Comparison of ENCODE assay signal across 27 cellular contexts in the genomic region with DNA sequence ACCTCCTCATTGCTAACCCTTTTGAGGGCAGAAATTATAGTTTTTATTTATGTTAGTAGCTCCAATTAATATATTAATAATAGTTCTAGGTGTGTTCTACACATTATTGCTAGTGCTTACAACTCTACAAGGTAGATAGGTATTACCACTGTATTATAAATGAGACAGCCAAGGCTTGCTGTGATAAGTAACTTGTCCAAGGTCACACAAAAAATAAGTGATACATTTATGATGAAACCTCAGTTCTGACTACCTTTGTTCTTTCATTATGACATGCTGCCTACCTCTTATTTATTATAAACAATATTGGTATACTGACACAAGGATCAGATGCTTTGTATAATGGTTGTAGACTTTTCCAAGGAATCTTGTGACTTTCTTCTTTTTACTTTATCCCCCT.
"Had no signal": no experiment of that assay in that cellular context is flagged by ENCODE, and none has a peak within 500 bp of the region (broad histone marks: within the 10 kb centered on the region; RNA-seq: fewer than 3 reads in every experiment).

No MANE protein-coding gene starts in this region.

- H3K4me2 ChIP-seq: hepatocyte, smooth muscle cell had no signal

- H2AFZ ChIP-seq: hepatocyte had no signal

- H3K4me3 ChIP-seq: colonic mucosa, dorsolateral prefrontal cortex, esophagus muscularis mucosa, hepatocyte, left lung, sigmoid colon, SK-N-MC, smooth muscle cell, thyroid gland, upper lobe of right lung had no signal

- H3K4me3 Mint-ChIP-seq: natural killer cell treated with Interleukin-12 subunit alpha and Interleukin-12 subunit beta and Interleukin-15 and Interleukin-18, amount 100 ng/mL, for 72 hours had no signal

- H3K27ac Mint-ChIP-seq: progenitor cell of endocrine pancreas had no signal

- H3K9me3 ChIP-seq: colonic mucosa, esophagus muscularis mucosa, left lung, sigmoid colon, thyroid gland, upper lobe of right lung had no signal

- H3K27ac ChIP-seq: colonic mucosa, dorsolateral prefrontal cortex, esophagus muscularis mucosa, hepatocyte, left lung, sigmoid colon, SK-N-MC, thyroid gland, upper lobe of right lung, VCaP had no signal

- H3K27me3 Mint-ChIP-seq: natural killer cell treated with Interleukin-12 subunit alpha and Interleukin-12 subunit beta and Interleukin-15 and Interleukin-18, amount 100 ng/mL, for 72 hours; progenitor cell of endocrine pancreas; T-helper 17 cell had no signal

- ATAC-seq: left lung; natural killer cell treated with Interleukin-12 subunit alpha and Interleukin-12 subunit beta and Interleukin-15 and Interleukin-18, amount 100 ng/mL, for 72 hours; T-helper 17 cell; upper lobe of right lung had no signal

- DNase-seq: activated CD4-positive, alpha-beta T cell treated with anti-CD3 and anti-CD28 coated beads for 1 hour; activated naive CD4-positive, alpha-beta T cell treated with Interleukin-2 at 50 U/mL for 16 hours; amniotic stem cell; colonic mucosa; dorsolateral prefrontal cortex; glutamatergic neuron; kidney glomerular epithelial cell; left lung; mammary epithelial cell; retina; SHP77 treated with DMSO at 0.1 percent for 48 hours; sigmoid colon; stimulated activated CD4-positive, alpha-beta T cell treated with anti-CD3 and anti-CD28 coated beads, Interleukin-15, amount 100 ng/mL, for 24 hours; stimulated activated naive CD4-positive, alpha-beta T cell; substantia nigra; SW 1271; T-helper 17 cell; thyroid gland; upper lobe of right lung had no signal

- H3K36me3 Mint-ChIP-seq: natural killer cell treated with Interleukin-12 subunit alpha and Interleukin-12 subunit beta and Interleukin-15 and Interleukin-18, amount 100 ng/mL, for 72 hours had no signal

- H3K36me3 ChIP-seq: colonic mucosa, sigmoid colon, thyroid gland had no signal

- H3K27me3 ChIP-seq: colonic mucosa, dorsolateral prefrontal cortex, esophagus muscularis mucosa, hepatocyte, left lung, sigmoid colon, thyroid gland, upper lobe of right lung had no signal

- H3K4me1 ChIP-seq: colonic mucosa had no signal

- H3K9me3 Mint-ChIP-seq: activated T-helper 2 cell treated with anti-CD3 and anti-CD28 coated beads, Interferon-gamma antibody, Interleukin-2, Interleukin-4, amounts not matched to agents 10 μg/mL and 5 μg/mL and 100 μg/mL, durations not matched to agents 14 hours and 24 hours and 36 hours; natural killer cell treated with Interleukin-12 subunit alpha and Interleukin-12 subunit beta and Interleukin-15 and Interleukin-18, amount 100 ng/mL, for 72 hours had no signal
